Comparison of ENCODE assay signal across 22 cellular contexts in the genomic region with DNA sequence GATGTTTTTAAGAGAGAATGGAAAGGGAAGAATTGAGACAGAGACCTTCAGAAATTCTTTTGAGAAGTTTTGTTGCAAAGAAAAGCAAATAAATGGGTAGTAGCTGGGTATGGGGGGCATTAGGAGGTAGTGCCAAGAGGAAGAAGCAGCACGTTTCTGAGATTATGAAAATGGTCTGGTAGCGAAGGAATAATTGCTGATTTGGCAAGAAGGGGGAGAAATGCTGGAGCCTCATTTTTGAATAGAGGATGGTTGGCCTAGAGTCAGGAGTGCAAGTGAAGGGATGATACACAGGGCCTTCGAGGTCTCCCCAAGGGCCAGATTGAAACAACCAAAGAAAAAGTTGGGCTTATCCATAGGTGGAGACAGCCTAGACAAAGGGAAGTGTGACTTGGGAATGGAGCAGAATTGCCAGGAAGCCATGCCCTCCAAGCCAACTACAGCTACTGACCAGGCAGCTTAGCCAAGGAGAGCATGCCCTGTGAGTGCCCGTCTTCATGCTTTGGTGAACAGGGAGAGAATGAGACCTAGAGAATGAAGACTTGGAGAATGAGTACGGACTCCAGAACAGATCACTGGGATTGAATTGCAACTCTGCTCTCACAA. TPM values are rescaled to one million over a fixed set of nuclear protein-coding genes. Genes with fewer than 3 reads are reported as not detected.
DNase-seq lines count a peak whose midpoint lies in the region; ATAC-seq, FAIRE-seq and TF ChIP-seq lines count a peak whose summit lies in the region.
"Had no signal": no experiment of that assay in that cellular context is flagged by ENCODE, and none has a peak within 500 bp of the region (broad histone marks: within the 10 kb centered on the region; RNA-seq: fewer than 3 reads in every experiment).

No MANE protein-coding gene starts in this region.

- peak overlapping the region; percentile 47 for H3K23ac ChIP-seq in trophoblast cell (ENCODE audit: low read length)

- H2BK120ac ChIP-seq in trophoblast cell (ENCODE audit: insufficient read depth, low read length, poor library complexity) = no peak overlapping the region

- DNase-seq in A549 (ENCODE audit: low read depth in 1 of 2, low spot score in 1 of 2) (no peak), K562 (ENCODE audit: extremely low read depth in 1 of 4, low spot score in 3 of 4) (no peak), trophoblast cell (no peak), NCI-H1436 treated with DMSO at 0.1 percent for 48 hours (lab: John Stamatoyannopoulos, UW) (no peak), breast epithelium (ENCODE audit: low spot score in 2 of 2) (no peak)
- DNase-seq: 8988T; AML-193; Caco-2; Calu3; CD4-positive, alpha-beta T cell; CD8-positive, alpha-beta T cell; DMS79 treated with DMSO at 0.1 percent for 48 hours; GF-D8 had no signal

- intact Hi-C loops in K562 (cut with micrococcal nuclease) = no loop called here
- intact Hi-C loops in breast epithelium (cut with DNase I; ENCODE audit: low total_unique reads) = no loop called here

- H3K18ac ChIP-seq in trophoblast cell (ENCODE audit: low read length) = no peak overlapping the region

- H3K9me3 ChIP-seq in A549 (no peaks in the 10 kb centered on the region), HEK293 (ENCODE audit: control insufficient read depth, insufficient read depth, low read depth, low read length) (no peaks in the 10 kb centered on the region), K562 (replicated peaks; ENCODE audit: control insufficient read depth, insufficient read depth, low read depth, low read length) (no peaks in the 10 kb centered on the region), trophoblast cell (ENCODE audit: insufficient read depth, low read depth, low read length) (peaks cover 4% of the 10 kb centered on the region), breast epithelium (no peaks in the 10 kb centered on the region)

- H3K79me2 ChIP-seq in K562 (ENCODE audit: control insufficient read depth, insufficient read depth, low read length) = no peaks in the 10 kb centered on the region
- no peaks in the 10 kb centered on the region for H3K79me2 ChIP-seq in trophoblast cell (ENCODE audit: control insufficient read depth, insufficient read depth, low read length, poor library complexity)

- CTCF ChIA-PET in A549 (lab: Yijun Ruan, JAX) (no interaction called here), HEK293 (lab: Yijun Ruan, JAX) (interaction anchor here (1.1 to 1.2 kb wide), 3 partner anchors 10 to 232 kb away, joined by 3 to 6 read pairs (median 4); a partner anchor contains a TSS), K562 (lab: Yijun Ruan, JAX; ENCODE audit: low intra/inter-chr PET ratio) (interaction anchor here (0.6 kb wide), 1 partner anchor 35 kb away, joined by 3 read pairs; no protein-coding TSS in a partner anchor)

- no peak overlapping the region for H2BK12ac ChIP-seq in trophoblast cell (ENCODE audit: low read length)

- in situ Hi-C loops in K562 (cut with MboI) = no loop called here

- no peak overlapping the region for H2BK5ac ChIP-seq in trophoblast cell (ENCODE audit: low read depth, low read length, poor library complexity)

- no peaks in the 10 kb centered on the region for H4K20me1 ChIP-seq in K562 (replicated peaks; ENCODE audit: control insufficient read depth, insufficient read depth, low read length)
- H4K20me1 ChIP-seq: BLaER1 treated with 17β-estradiol and CSF1 and Interleukin-3, amounts not matched to agents 10 nM and 100 nM had no signal

- TF ChIP-seq EP300 in A549 (IDR thresholded peaks at IDR 0.05) (no peak), K562 (IDR thresholded peaks at IDR 0.05; ENCODE audit: low read length) (no peak)

- no peak overlapping the region for H4K12ac ChIP-seq in trophoblast cell (ENCODE audit: low read depth, low read length)

- BruUV-seq in K562 (replicated peaks; lab: Mats Ljungman, UMichigan) = no TSS peak

- H2AK5ac ChIP-seq in trophoblast cell (ENCODE audit: low read length) = no peak overlapping the region

- TF ChIP-seq POLR2A in A549 (IDR thresholded peaks at IDR 0.05; ENCODE audit: low read length) (no peak), K562 (conservative IDR thresholded peaks at IDR 0.05) (no peak), breast epithelium (IDR thresholded peaks at IDR 0.05) (no peak)

- no peak overlapping the region for H3K4ac ChIP-seq in trophoblast cell (ENCODE audit: low read depth, low read length)

- H3K27me3 ChIP-seq in K562 (ENCODE audit: control insufficient read depth in 2 of 2, insufficient read depth in 2 of 2, low read length in 2 of 2) = peaks cover 0 to 4% of the 10 kb centered on the region in 2 experiments; a peak in 1 of 5 replicates
- H3K27me3 ChIP-seq in trophoblast cell (ENCODE audit: insufficient read depth, low read length) = no peaks in the 10 kb centered on the region
- no peaks in the 10 kb centered on the region for H3K27me3 ChIP-seq in breast epithelium
- H3K27me3 ChIP-seq: BLaER1 treated with 17β-estradiol and CSF1 and Interleukin-3, amounts not matched to agents 10 nM and 100 nM had no signal

- H3K36me3 ChIP-seq in HEK293 (ENCODE audit: control insufficient read depth in 2 of 2, insufficient read depth in 1 of 2, low read length in 2 of 2) = no peaks in the 10 kb centered on the region
- no peaks in the 10 kb centered on the region for H3K36me3 ChIP-seq in K562 (ENCODE audit: control insufficient read depth, insufficient read depth, low read length)
- H3K36me3 ChIP-seq in trophoblast cell (ENCODE audit: control insufficient read depth in 1 of 2, insufficient read depth in 2 of 2, low read length in 2 of 2) = no peaks in the 10 kb centered on the region
- H3K36me3 ChIP-seq in breast epithelium = no peaks in the 10 kb centered on the region
- H3K36me3 ChIP-seq: BLaER1 treated with 17β-estradiol and CSF1 and Interleukin-3, amounts not matched to agents 10 nM and 100 nM had no signal

- no peak overlapping the region for H3K14ac ChIP-seq in trophoblast cell (ENCODE audit: low read length)

- no peak overlapping the region for H4K91ac ChIP-seq in trophoblast cell (ENCODE audit: low read depth, low read length)

- 48% methylated on average over 5 of the region's 5 CpGs for WGBS in A549 (ENCODE audit: missing lambda C conversion rate)
- 31% methylated on average over 5 of the region's 5 CpGs for WGBS in K562 (ENCODE audit: insufficient coverage, low coverage, missing lambda C conversion rate)
- WGBS in trophoblast cell (ENCODE audit: extremely low coverage, insufficient coverage, insufficient read length) = no CpG with 5 or more reads among the region's 5 CpGs

- no peaks in the 10 kb centered on the region for H3K4me1 ChIP-seq in A549
- H3K4me1 ChIP-seq in HEK293 (ENCODE audit: control insufficient read depth, insufficient read depth, low read length) = no peaks in the 10 kb centered on the region
- H3K4me1 ChIP-seq in K562 (replicated peaks in 1 of 2; ENCODE audit: control insufficient read depth in 2 of 2, insufficient read depth in 2 of 2, low read length in 2 of 2) = no peaks in the 10 kb centered on the region; a peak in 1 of 5 replicates
- peaks cover 0 to 2% of the 10 kb centered on the region in 2 experiments for H3K4me1 ChIP-seq in trophoblast cell (ENCODE audit: control insufficient read depth in 1 of 2, insufficient read depth in 2 of 2, low read length in 2 of 2)
- H3K4me1 ChIP-seq in breast epithelium = no peaks in the 10 kb centered on the region
- H3K4me1 ChIP-seq: Caco-2 had no signal

- H3K4me2 ChIP-seq in A549 = no peak overlapping the region
- H3K4me2 ChIP-seq in K562 (ENCODE audit: insufficient read depth, low read length) = no peak overlapping the region
- H3K4me2 ChIP-seq in trophoblast cell (ENCODE audit: low read length) = no peak overlapping the region
- H3K4me2 ChIP-seq: BLaER1 treated with 17β-estradiol and CSF1 and Interleukin-3, amounts not matched to agents 10 nM and 100 nM had no signal

- no peaks in the 10 kb centered on the region for H3K79me1 ChIP-seq in trophoblast cell (ENCODE audit: low read length)

- no peak overlapping the region for H3K9ac ChIP-seq in K562 (ENCODE audit: insufficient read depth in 1 of 2, low read depth in 2 of 2, low read length in 2 of 2)
- H3K9ac ChIP-seq in trophoblast cell (ENCODE audit: low read length) = no peak overlapping the region
- H3K9ac ChIP-seq: BLaER1 treated with 17β-estradiol and CSF1 and Interleukin-3, amounts not matched to agents 10 nM and 100 nM had no signal

- no peak overlapping the region for H4K8ac ChIP-seq in trophoblast cell (ENCODE audit: low read depth, low read length)

- no peak for TF ChIP-seq RAD21 in A549 (conservative IDR thresholded peaks at IDR 0.05 in 1 of 2, IDR thresholded peaks at IDR 0.05 in 1 of 2)
- no peak for TF ChIP-seq RAD21 in K562 (CRISPR knock-in tag; conservative IDR thresholded peaks at IDR 0.05 in 1 of 2, IDR thresholded peaks at IDR 0.05 in 1 of 2)

- H3K27ac ChIP-seq in A549 = no peak overlapping the region
- H3K27ac ChIP-seq in HEK293 (ENCODE audit: extremely low read depth, low read depth, low read length) = no peak overlapping the region
- no peak overlapping the region for H3K27ac ChIP-seq in K562 (ENCODE audit: extremely low read depth, low read depth, low read length)
- H3K27ac ChIP-seq in trophoblast cell (ENCODE audit: low read depth, low read length) = no peak overlapping the region
- no peak overlapping the region for H3K27ac ChIP-seq in breast epithelium
- H3K27ac ChIP-seq: BLaER1 treated with 17β-estradiol and CSF1 and Interleukin-3, amounts not matched to agents 10 nM and 100 nM; C4-2B had no signal

- no peak for TF ChIP-seq CTCF in A549 (IDR thresholded peaks at IDR 0.05)
- no peak for TF ChIP-seq CTCF in HEK293 (tag by site-specific recombination; IDR thresholded peaks at IDR 0.05)
- no peak for TF ChIP-seq CTCF in K562 (IDR thresholded peaks at IDR 0.05 in 2 of 3, conservative IDR thresholded peaks at IDR 0.05 in 1 of 3; ENCODE audit: insufficient read depth in 2 of 3, low read depth in 1 of 3, low read length in 3 of 3)
- TF ChIP-seq CTCF in breast epithelium (IDR thresholded peaks at IDR 0.05) = no peak

- POLR2A ChIA-PET in A549 (lab: Yijun Ruan, JAX) (no interaction called here), HEK293 (lab: Yijun Ruan, JAX) (interaction anchor here (1.7 kb wide), 1 partner anchor 14 kb away, joined by 3 read pairs; a partner anchor contains a TSS), K562 (lab: Yijun Ruan, JAX) (interaction anchor here (0.5 to 1.1 kb wide), 3 partner anchors 14 to 273 kb away, joined by 3 read pairs; a partner anchor contains a TSS)

- H3K4me3 ChIP-seq in A549 (no peak overlapping the region), HEK293 (ENCODE audit: low read depth, low read length) (no peak overlapping the region), K562 (no peak overlapping the region), trophoblast cell (ENCODE audit: low read depth, low read length) (no peak overlapping the region), breast epithelium (no peak overlapping the region)
- H3K4me3 ChIP-seq: BLaER1 treated with 17β-estradiol and CSF1 and Interleukin-3, amounts not matched to agents 10 nM and 100 nM had no signal

- no peaks in the 10 kb centered on the region for H3K9me1 ChIP-seq in K562 (ENCODE audit: control insufficient read depth, insufficient read depth, low read length)

- no peak overlapping the region for H2AFZ ChIP-seq in K562 (ENCODE audit: low read depth, low read length)
- H2AFZ ChIP-seq in trophoblast cell (ENCODE audit: insufficient read depth, low read length, poor library complexity) = no peak overlapping the region

- FAIRE-seq in A549 (lab: Jason Lieb, UNC) (no peak), K562 (lab: Jason Lieb, UNC) (no peak)
- FAIRE-seq: A204.1, D721Med, G401.6, GM12891, GM19239 had no signal

- no peak for ATAC-seq in A549
- ATAC-seq in K562 = no peak
- no peak for ATAC-seq in HG03342 (IDR thresholded peaks at IDR 0.05; ENCODE audit: unreplicated experiment)
- ATAC-seq: CD8-positive, alpha-beta T cell had no signal

RNA-seq across cellular contexts. Expression of a gene that starts 14.2 kb away (rescaled TPM):
- polyA plus RNA-seq in A549 (2011; rRNA removed) (55.9 and 78.3 TPM in 2 replicates), A549 (2017; fragmentation: RNase III; extraction: RNeasy Plus Mini Kit Qiagen cat#74134 plus additional on column Dnase treatment) (25.2 to 34.6 TPM (median 28.2 TPM) in 3 replicates), K562 (2011; rRNA removed) (107 and 108 TPM in 2 replicates), K562 (2014; fragmentation: Illumina TruSeq; extraction: Trizol) (71.0 and 72.2 TPM in 2 replicates), K562 (2014; fragmentation: Nextera tagmentation; extraction: Ambion mirVana) (10 to 100 TPM; 74.5 to 86.8 TPM), K562 (2014; rRNA removed) (55.2 and 59.5 TPM in 2 replicates)
- 23.3 and 24.0 TPM in 2 replicates for polyA plus RNA-seq in A549 (2012; cell fraction: cytosol; rRNA removed)
- polyA plus RNA-seq in A549 (2012; cell fraction: nucleus; rRNA removed) = 9.6 and 16.8 TPM in 2 replicates
- 45.7 and 47.8 TPM in 2 replicates for polyA minus RNA-seq in A549 (2011; rRNA and poly(A)+ RNA removed)
- total RNA-seq in K562 (2011; cell fraction: chromatin; rRNA removed; ENCODE audit: low replicate concordance) = 88.3 and 95.2 TPM in 2 replicates
- 51.5 and 54.2 TPM in 2 replicates for total RNA-seq in K562 (2011; cell fraction: nucleolus; rRNA removed)
- total RNA-seq in K562 (2011; cell fraction: nucleoplasm; rRNA removed) = 88.9 and 141 TPM in 2 replicates
- total RNA-seq in K562 (2014; rRNA removed) (49.4 and 56.9 TPM in 2 replicates), K562 (2014; rRNA removed; fragmentation: Illumina TruSeq; extraction: Trizol) (61.1 and 64.2 TPM in 2 replicates), K562 (2015; rRNA removed; fragmentation: Illumina TruSeq; extraction: Trizol) (48.4 and 49.8 TPM in 2 replicates), K562 (2021) (51.8 and 59.4 TPM in 2 replicates), breast epithelium (10 to 100 TPM in 1 of 3 donors, 1 to 10 TPM in 2; 8.6 to 10.6 (median 9.8) TPM)
- 40.2 and 54.9 TPM in 2 replicates for polyA plus RNA-seq in K562 (2011; cell fraction: cytosol; rRNA removed)
- polyA plus RNA-seq in K562 (2011; cell fraction: nucleus; rRNA removed) = 48.4 and 66.4 TPM in 2 replicates
- polyA plus RNA-seq in K562 (2012) = 57.0 and 64.2 TPM in 2 replicates
- polyA minus RNA-seq in K562 (2011; rRNA and poly(A)+ RNA removed) = 60.0 and 78.8 TPM in 2 replicates
- 16.2 and 25.4 TPM in 2 replicates for polyA minus RNA-seq in K562 (2011; cell fraction: cytosol; rRNA and poly(A)+ RNA removed)
- polyA minus RNA-seq in K562 (2011; cell fraction: nucleus; rRNA and poly(A)+ RNA removed) = 29.8 and 53.8 TPM in 2 replicates
- polyA plus RNA-seq in trophoblast cell (2013) = 32.2 and 33.6 TPM in 2 replicates

Comparison
In these comparisons a context has a peak if more than half of its experiments do, and no peak if none do; other contexts are left out.
1. RNA of a gene that starts 14.2 kb away (total RNA-seq): 48.4 to 141 TPM in K562; 8.6 to 10.6 TPM in breast epithelium; every median in the first group is over 4 times any median in the second.